Comparison of ENCODE assay signal across 2 cellular contexts in the genomic region with DNA sequence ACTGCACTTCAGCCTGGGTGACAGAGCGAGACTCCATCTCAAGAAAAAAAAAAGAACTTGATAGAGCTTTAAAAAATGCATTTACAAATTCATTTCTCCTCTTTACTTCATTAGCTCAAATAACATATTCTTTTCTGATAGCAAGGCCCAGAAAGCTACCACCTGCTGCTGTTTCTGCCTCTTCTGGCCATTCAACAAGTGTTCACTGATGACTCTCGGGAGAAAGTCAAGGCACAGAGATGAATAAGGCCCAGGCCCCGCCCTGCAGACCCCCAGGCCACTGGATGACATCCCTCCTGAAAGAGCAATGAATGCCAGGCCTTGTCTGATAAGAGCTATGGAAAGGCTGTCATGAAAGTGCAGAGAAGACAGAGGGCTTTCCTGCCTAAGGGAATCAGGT.
TF ChIP-seq lines count a peak whose summit lies in the region.

No MANE protein-coding gene starts in this region.

TF ChIP-seq in SK-N-SH, 30 proteins besides CTCF, POLR2A, EP300 and RAD21 (continued from another document):
- TF ChIP-seq, protein P1, sequence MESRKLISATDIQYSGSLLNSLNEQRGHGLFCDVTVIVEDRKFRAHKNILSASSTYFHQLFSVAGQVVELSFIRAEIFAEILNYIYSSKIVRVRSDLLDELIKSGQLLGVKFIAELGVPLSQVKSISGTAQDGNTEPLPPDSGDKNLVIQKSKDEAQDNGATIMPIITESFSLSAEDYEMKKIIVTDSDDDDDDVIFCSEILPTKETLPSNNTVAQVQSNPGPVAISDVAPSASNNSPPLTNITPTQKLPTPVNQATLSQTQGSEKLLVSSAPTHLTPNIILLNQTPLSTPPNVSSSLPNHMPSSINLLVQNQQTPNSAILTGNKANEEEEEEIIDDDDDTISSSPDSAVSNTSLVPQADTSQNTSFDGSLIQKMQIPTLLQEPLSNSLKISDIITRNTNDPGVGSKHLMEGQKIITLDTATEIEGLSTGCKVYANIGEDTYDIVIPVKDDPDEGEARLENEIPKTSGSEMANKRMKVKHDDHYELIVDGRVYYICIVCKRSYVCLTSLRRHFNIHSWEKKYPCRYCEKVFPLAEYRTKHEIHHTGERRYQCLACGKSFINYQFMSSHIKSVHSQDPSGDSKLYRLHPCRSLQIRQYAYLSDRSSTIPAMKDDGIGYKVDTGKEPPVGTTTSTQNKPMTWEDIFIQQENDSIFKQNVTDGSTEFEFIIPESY (IDR thresholded peaks at IDR 0.05; ENCODE audit: borderline replicate concordance, low read depth): no peak
- TF ChIP-seq NFIC (IDR thresholded peaks at IDR 0.05; ENCODE audit: borderline replicate concordance) (no peak), CHD2 (IDR thresholded peaks at IDR 0.05; ENCODE audit: low read length, partially characterized antibody) (no peak), TCF12 (IDR thresholded peaks at IDR 0.05) (no peak), FOXJ3 (CRISPR knock-in tag; IDR thresholded peaks at IDR 0.05) (no peak), NRF1 (IDR thresholded peaks at IDR 0.05; ENCODE audit: low read depth, low read length) (no peak), FOXM1 (IDR thresholded peaks at IDR 0.05; ENCODE audit: low read depth) (no peak), GATA2 (CRISPR knock-in tag; IDR thresholded peaks at IDR 0.05) (no peak), TAF1 (IDR thresholded peaks at IDR 0.05; ENCODE audit: borderline replicate concordance, low read depth, low read length) (no peak), FOSL2 (IDR thresholded peaks at IDR 0.05; ENCODE audit: borderline replicate concordance, low read depth) (no peak), EZH2phosphoT487 (IDR thresholded peaks at IDR 0.05; ENCODE audit: borderline replicate concordance, low read depth) (no peak)
- TF ChIP-seq, protein P2, sequence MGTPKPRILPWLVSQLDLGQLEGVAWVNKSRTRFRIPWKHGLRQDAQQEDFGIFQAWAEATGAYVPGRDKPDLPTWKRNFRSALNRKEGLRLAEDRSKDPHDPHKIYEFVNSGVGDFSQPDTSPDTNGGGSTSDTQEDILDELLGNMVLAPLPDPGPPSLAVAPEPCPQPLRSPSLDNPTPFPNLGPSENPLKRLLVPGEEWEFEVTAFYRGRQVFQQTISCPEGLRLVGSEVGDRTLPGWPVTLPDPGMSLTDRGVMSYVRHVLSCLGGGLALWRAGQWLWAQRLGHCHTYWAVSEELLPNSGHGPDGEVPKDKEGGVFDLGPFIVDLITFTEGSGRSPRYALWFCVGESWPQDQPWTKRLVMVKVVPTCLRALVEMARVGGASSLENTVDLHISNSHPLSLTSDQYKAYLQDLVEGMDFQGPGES (IDR thresholded peaks at IDR 0.05; ENCODE audit: low read depth, low read length): no peak
- TF ChIP-seq, protein P3, sequence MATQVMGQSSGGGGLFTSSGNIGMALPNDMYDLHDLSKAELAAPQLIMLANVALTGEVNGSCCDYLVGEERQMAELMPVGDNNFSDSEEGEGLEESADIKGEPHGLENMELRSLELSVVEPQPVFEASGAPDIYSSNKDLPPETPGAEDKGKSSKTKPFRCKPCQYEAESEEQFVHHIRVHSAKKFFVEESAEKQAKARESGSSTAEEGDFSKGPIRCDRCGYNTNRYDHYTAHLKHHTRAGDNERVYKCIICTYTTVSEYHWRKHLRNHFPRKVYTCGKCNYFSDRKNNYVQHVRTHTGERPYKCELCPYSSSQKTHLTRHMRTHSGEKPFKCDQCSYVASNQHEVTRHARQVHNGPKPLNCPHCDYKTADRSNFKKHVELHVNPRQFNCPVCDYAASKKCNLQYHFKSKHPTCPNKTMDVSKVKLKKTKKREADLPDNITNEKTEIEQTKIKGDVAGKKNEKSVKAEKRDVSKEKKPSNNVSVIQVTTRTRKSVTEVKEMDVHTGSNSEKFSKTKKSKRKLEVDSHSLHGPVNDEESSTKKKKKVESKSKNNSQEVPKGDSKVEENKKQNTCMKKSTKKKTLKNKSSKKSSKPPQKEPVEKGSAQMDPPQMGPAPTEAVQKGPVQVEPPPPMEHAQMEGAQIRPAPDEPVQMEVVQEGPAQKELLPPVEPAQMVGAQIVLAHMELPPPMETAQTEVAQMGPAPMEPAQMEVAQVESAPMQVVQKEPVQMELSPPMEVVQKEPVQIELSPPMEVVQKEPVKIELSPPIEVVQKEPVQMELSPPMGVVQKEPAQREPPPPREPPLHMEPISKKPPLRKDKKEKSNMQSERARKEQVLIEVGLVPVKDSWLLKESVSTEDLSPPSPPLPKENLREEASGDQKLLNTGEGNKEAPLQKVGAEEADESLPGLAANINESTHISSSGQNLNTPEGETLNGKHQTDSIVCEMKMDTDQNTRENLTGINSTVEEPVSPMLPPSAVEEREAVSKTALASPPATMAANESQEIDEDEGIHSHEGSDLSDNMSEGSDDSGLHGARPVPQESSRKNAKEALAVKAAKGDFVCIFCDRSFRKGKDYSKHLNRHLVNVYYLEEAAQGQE (IDR thresholded peaks at IDR 0.05; ENCODE audit: low read depth, low read length): no peak
- TF ChIP-seq, protein P4, sequence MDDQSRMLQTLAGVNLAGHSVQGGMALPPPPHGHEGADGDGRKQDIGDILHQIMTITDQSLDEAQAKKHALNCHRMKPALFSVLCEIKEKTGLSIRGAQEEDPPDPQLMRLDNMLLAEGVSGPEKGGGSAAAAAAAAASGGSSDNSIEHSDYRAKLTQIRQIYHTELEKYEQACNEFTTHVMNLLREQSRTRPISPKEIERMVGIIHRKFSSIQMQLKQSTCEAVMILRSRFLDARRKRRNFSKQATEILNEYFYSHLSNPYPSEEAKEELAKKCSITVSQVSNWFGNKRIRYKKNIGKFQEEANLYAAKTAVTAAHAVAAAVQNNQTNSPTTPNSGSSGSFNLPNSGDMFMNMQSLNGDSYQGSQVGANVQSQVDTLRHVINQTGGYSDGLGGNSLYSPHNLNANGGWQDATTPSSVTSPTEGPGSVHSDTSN (IDR thresholded peaks at IDR 0.05): no peak

TF ChIP-seq in SK-N-SH treated with all-trans-retinoic acid at 6 μM for 48 hours, 23 proteins besides CTCF, POLR2A, EP300 and RAD21 (continued from another document):
- TF ChIP-seq, protein P5, sequence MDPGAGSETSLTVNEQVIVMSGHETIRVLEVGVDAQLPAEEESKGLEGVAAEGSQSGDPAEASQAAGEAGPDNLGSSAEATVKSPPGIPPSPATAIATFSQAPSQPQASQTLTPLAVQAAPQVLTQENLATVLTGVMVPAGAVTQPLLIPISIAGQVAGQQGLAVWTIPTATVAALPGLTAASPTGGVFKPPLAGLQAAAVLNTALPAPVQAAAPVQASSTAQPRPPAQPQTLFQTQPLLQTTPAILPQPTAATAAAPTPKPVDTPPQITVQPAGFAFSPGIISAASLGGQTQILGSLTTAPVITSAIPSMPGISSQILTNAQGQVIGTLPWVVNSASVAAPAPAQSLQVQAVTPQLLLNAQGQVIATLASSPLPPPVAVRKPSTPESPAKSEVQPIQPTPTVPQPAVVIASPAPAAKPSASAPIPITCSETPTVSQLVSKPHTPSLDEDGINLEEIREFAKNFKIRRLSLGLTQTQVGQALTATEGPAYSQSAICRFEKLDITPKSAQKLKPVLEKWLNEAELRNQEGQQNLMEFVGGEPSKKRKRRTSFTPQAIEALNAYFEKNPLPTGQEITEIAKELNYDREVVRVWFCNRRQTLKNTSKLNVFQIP (CRISPR knock-in tag; IDR thresholded peaks at IDR 0.05; ENCODE audit: borderline replicate concordance, low read depth): no peak
- no peak for TF ChIP-seq ARNTL (CRISPR knock-in tag; IDR thresholded peaks at IDR 0.05; ENCODE audit: borderline replicate concordance, low read depth)
- TF ChIP-seq CSDC2 (CRISPR knock-in tag; IDR thresholded peaks at IDR 0.05): no peak
- TF ChIP-seq RARB (CRISPR knock-in tag; IDR thresholded peaks at IDR 0.05): no peak
- TF ChIP-seq ZNF8 (CRISPR knock-in tag; IDR thresholded peaks at IDR 0.05): no peak
- TF ChIP-seq TOX (CRISPR knock-in tag; IDR thresholded peaks at IDR 0.05; ENCODE audit: borderline replicate concordance): no peak
- TF ChIP-seq OSR1 (CRISPR knock-in tag; IDR thresholded peaks at IDR 0.05): no peak
- no peak for TF ChIP-seq ZNF565 (CRISPR knock-in tag; conservative IDR thresholded peaks at IDR 0.05; ENCODE audit: low read depth)
